Comparison of ENCODE assay signal across 16 cellular contexts in the genomic region with DNA sequence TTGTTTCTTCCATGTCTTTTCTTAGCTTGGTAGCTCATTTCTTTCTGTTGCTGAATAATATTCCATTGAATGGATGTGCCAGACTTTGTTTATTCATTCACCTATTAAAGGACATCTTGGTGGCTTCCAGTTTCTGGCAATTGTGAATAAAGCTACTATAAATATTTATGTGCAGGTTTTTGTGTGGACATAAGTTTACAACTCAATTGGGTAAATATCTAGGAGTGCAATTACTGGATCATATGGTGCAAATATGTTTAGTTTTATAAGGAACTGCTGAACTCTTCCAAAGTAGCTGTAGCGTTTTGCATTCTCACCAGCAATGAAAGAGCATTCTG. TPM values are rescaled to one million over a fixed set of nuclear protein-coding genes. Genes with fewer than 3 reads are reported as not detected.
A peak's percentile ranks its signal among the peaks of the same experiment; 100 is the strongest.
DNase-seq lines count a peak whose midpoint lies in the region; ATAC-seq and TF ChIP-seq lines count a peak whose summit lies in the region.
"Had no signal": no experiment of that assay in that cellular context is flagged by ENCODE, and none has a peak within 500 bp of the region (broad histone marks: within the 10 kb centered on the region; RNA-seq: fewer than 3 reads in every experiment).

No MANE protein-coding gene starts in this region.

- no peaks in the 10 kb centered on the region for H3K27me3 Mint-ChIP-seq in activated naive CD8-positive, alpha-beta T cell treated with anti-CD3 and anti-CD28 coated beads, Interleukin-2, amount 10 ng/mL, durations not matched to agents 7 days and 5 days
- no peaks in the 10 kb centered on the region for H3K27me3 Mint-ChIP-seq in activated naive CD8-positive, alpha-beta T cell treated with anti-CD3 and anti-CD28 coated beads for 36 hours
- no peaks in the 10 kb centered on the region for H3K27me3 Mint-ChIP-seq in central memory CD8-positive, alpha-beta T cell
- H3K27me3 Mint-ChIP-seq in naive thymus-derived CD4-positive, alpha-beta T cell: no peaks in the 10 kb centered on the region
- H3K27me3 Mint-ChIP-seq: B cell; CD4-positive, CD25-positive, alpha-beta regulatory T cell had no signal

- H3K27me3 ChIP-seq in PC-3 (ENCODE audit: low read length) (no peaks in the 10 kb centered on the region), HAP-1 (ENCODE audit: low read depth) (no peaks in the 10 kb centered on the region)
- H3K27me3 ChIP-seq in naive thymus-derived CD4-positive, alpha-beta T cell (ENCODE audit: control insufficient read depth in 2 of 2, insufficient read depth in 2 of 2, low read length in 2 of 2): no peaks in the 10 kb centered on the region
- H3K27me3 ChIP-seq: BLaER1 had no signal

- peaks cover 31% of the 10 kb centered on the region for H3K36me3 Mint-ChIP-seq in activated naive CD8-positive, alpha-beta T cell treated with anti-CD3 and anti-CD28 coated beads, Interleukin-2, amount 10 ng/mL, durations not matched to agents 7 days and 5 days
- H3K36me3 Mint-ChIP-seq in activated naive CD8-positive, alpha-beta T cell treated with anti-CD3 and anti-CD28 coated beads for 36 hours: peaks cover 36% of the 10 kb centered on the region
- H3K36me3 Mint-ChIP-seq in central memory CD8-positive, alpha-beta T cell (ENCODE audit: insufficient read depth): peaks cover 2% of the 10 kb centered on the region
- H3K36me3 Mint-ChIP-seq in naive thymus-derived CD4-positive, alpha-beta T cell: peaks cover 7 to 39% (median 20%) of the 10 kb centered on the region in 5 donors

- H3K4me2 ChIP-seq in PC-3 (ENCODE audit: low read length): no peak overlapping the region
- H3K4me2 ChIP-seq: BLaER1, GM23338 had no signal

- H3K9me3 ChIP-seq in KOPT-K1 (ENCODE audit: insufficient read depth, low read length, poor library complexity, severe bottlenecking): peaks cover 31% of the 10 kb centered on the region
- no peaks in the 10 kb centered on the region for H3K9me3 ChIP-seq in PC-3 (ENCODE audit: low read length)
- H3K9me3 ChIP-seq in HAP-1: peaks cover 4% of the 10 kb centered on the region; the same call in 1 of the 2 replicates
- H3K9me3 ChIP-seq in naive thymus-derived CD4-positive, alpha-beta T cell (ENCODE audit: control insufficient read depth in 2 of 3, low read length in 3 of 3): no peaks in the 10 kb centered on the region

- no peak for DNase-seq in activated naive CD8-positive, alpha-beta T cell treated with anti-CD3 and anti-CD28 coated beads, Interleukin-2, amount 10 ng/mL, durations not matched to agents 7 days and 5 days
- no peak for DNase-seq in activated naive CD8-positive, alpha-beta T cell treated with anti-CD3 and anti-CD28 coated beads for 36 hours
- DNase-seq in PC-3: no peak
- DNase-seq in central memory CD8-positive, alpha-beta T cell (ENCODE audit: low spot score in 2 of 2): no peak
- no peak for DNase-seq in HAP-1 (ENCODE audit: low spot score in 2 of 2)
- no peak for DNase-seq in activated T-cell treated with anti-CD3 and anti-CD28 coated beads, Interleukin-2, amount 50 U/mL, for 1 hour
- DNase-seq in naive thymus-derived CD4-positive, alpha-beta T cell: no peak
- DNase-seq: Caco-2; CD4-positive, CD25-positive, alpha-beta regulatory T cell; DMS153; H9; HFFc6 had no signal

- POLR2A ChIA-PET in activated naive CD8-positive, alpha-beta T cell treated with anti-CD3 and anti-CD28 coated beads, Interleukin-2, amount 10 ng/mL, durations not matched to agents 7 days and 5 days (lab: Charles Lee): interaction anchor here (0.7 to 3.0 kb wide), 8 partner anchors 10 to 50 kb away, joined by 3 to 13 read pairs (median 4); partner anchors contain the start of gene FKBP1A
- POLR2A ChIA-PET in PC-3 (lab: Charles Lee; ENCODE audit: unreplicated experiment): interaction anchor here (0.6 kb wide), 1 partner anchor 69 kb away, joined by 5 read pairs; no protein-coding TSS in a partner anchor
- POLR2A ChIA-PET in naive thymus-derived CD4-positive, alpha-beta T cell (lab: Charles Lee): no interaction called here

- peaks cover 4% of the 10 kb centered on the region; the same call in 1 of the 2 replicates for H3K79me2 ChIP-seq in PC-3 (ENCODE audit: low read length)

- in situ Hi-C loops in HAP-1 (cut with MboI; ENCODE audit: low sequenced_read_pairs): no loop called here

- H2AFZ ChIP-seq in PC-3 (ENCODE audit: low read length): no peak overlapping the region
- H2AFZ ChIP-seq: GM23338 had no signal

- BruUV-seq in PC-3 (replicated peaks; lab: Mats Ljungman, UMichigan): no TSS peak

- peaks cover 5% of the 10 kb centered on the region for H3F3A ChIP-seq in PC-3 (ENCODE audit: low read length, unreplicated experiment)

- TF ChIP-seq CTCF in PC-3 (conservative IDR thresholded peaks at IDR 0.05; ENCODE audit: low read depth, low read length): no peak

- peak overlapping the region; percentile 18 for H3K4me3 Mint-ChIP-seq in activated naive CD8-positive, alpha-beta T cell treated with anti-CD3 and anti-CD28 coated beads, Interleukin-2, amount 10 ng/mL, durations not matched to agents 7 days and 5 days
- no peak overlapping the region for H3K4me3 Mint-ChIP-seq in activated naive CD8-positive, alpha-beta T cell treated with anti-CD3 and anti-CD28 coated beads for 36 hours
- no peak overlapping the region for H3K4me3 Mint-ChIP-seq in central memory CD8-positive, alpha-beta T cell
- peak overlapping the region in 2 of 10 donors; percentile 51 to 58 for H3K4me3 Mint-ChIP-seq in naive thymus-derived CD4-positive, alpha-beta T cell
- H3K4me3 Mint-ChIP-seq: B cell, GM23338, H9, HFFc6 had no signal

- peaks cover 21% of the 10 kb centered on the region; the same call in 1 of the 2 replicates for H3K4me1 ChIP-seq in PC-3 (ENCODE audit: insufficient read depth, low read length)
- no peaks in the 10 kb centered on the region for H3K4me1 ChIP-seq in HAP-1
- H3K4me1 ChIP-seq in naive thymus-derived CD4-positive, alpha-beta T cell (ENCODE audit: control insufficient read depth in 2 of 2, insufficient read depth in 2 of 2, low read length in 2 of 2): peaks cover 0 to 3% of the 10 kb centered on the region in 2 donors
- H3K4me1 ChIP-seq: Caco-2 had no signal

- H3K36me3 ChIP-seq in KOPT-K1 (ENCODE audit: insufficient read depth, low read length): peaks cover 10% of the 10 kb centered on the region; the same call in 1 of the 2 replicates
- 0 out of 2 replicates have a peak, but pooled peaks cover 5% of the 10 kb centered on the region for H3K36me3 ChIP-seq in PC-3 (ENCODE audit: low read depth, low read length)
- H3K36me3 ChIP-seq in HAP-1 (replicated peaks): no peaks in the 10 kb centered on the region
- no peaks in the 10 kb centered on the region for H3K36me3 ChIP-seq in naive thymus-derived CD4-positive, alpha-beta T cell (ENCODE audit: control insufficient read depth in 2 of 3, insufficient read depth in 3 of 3, low read length in 3 of 3)

- no peaks in the 10 kb centered on the region for H4K20me1 ChIP-seq in PC-3 (ENCODE audit: low read length)

- peak overlapping the region; percentile 72 for H3K27ac Mint-ChIP-seq in activated naive CD8-positive, alpha-beta T cell treated with anti-CD3 and anti-CD28 coated beads, Interleukin-2, amount 10 ng/mL, durations not matched to agents 7 days and 5 days
- no peak overlapping the region for H3K27ac Mint-ChIP-seq in activated naive CD8-positive, alpha-beta T cell treated with anti-CD3 and anti-CD28 coated beads for 36 hours
- peak overlapping the region; percentile 4 for H3K27ac Mint-ChIP-seq in central memory CD8-positive, alpha-beta T cell (ENCODE audit: low read depth)
- no peak overlapping the region for H3K27ac Mint-ChIP-seq in naive thymus-derived CD4-positive, alpha-beta T cell
- H3K27ac Mint-ChIP-seq: B cell; CD4-positive, CD25-positive, alpha-beta regulatory T cell; GM23338 had no signal

- no peak for ATAC-seq in activated naive CD8-positive, alpha-beta T cell treated with anti-CD3 and anti-CD28 coated beads, Interleukin-2, amount 10 ng/mL, durations not matched to agents 7 days and 5 days (ENCODE audit: low read depth)
- peak; percentile 18; the same call in 1 of the 2 replicates for ATAC-seq in PC-3
- ATAC-seq in central memory CD8-positive, alpha-beta T cell (replicated peaks; ENCODE audit: extremely low read depth, poor library complexity, severe bottlenecking): no peak
- no peak for ATAC-seq in naive thymus-derived CD4-positive, alpha-beta T cell
- ATAC-seq: GM23338 had no signal

- intact Hi-C loops in PC-3 (cut with micrococcal nuclease): no loop called here
- intact Hi-C loops in naive thymus-derived CD4-positive, alpha-beta T cell (cut with micrococcal nuclease): no loop called here

- H3K4me1 Mint-ChIP-seq in activated naive CD8-positive, alpha-beta T cell treated with anti-CD3 and anti-CD28 coated beads, Interleukin-2, amount 10 ng/mL, durations not matched to agents 7 days and 5 days: peaks cover 35% of the 10 kb centered on the region
- peaks cover 33% of the 10 kb centered on the region for H3K4me1 Mint-ChIP-seq in activated naive CD8-positive, alpha-beta T cell treated with anti-CD3 and anti-CD28 coated beads for 36 hours
- H3K4me1 Mint-ChIP-seq in central memory CD8-positive, alpha-beta T cell: peaks cover 21% of the 10 kb centered on the region
- H3K4me1 Mint-ChIP-seq in naive thymus-derived CD4-positive, alpha-beta T cell: peaks cover 9 to 65% (median 44%) of the 10 kb centered on the region in 7 donors
- H3K4me1 Mint-ChIP-seq: GM23338, H9 had no signal

- no peak overlapping the region for H3K4me3 ChIP-seq in PC-3 (ENCODE audit: low read length)
- H3K4me3 ChIP-seq in HAP-1: no peak overlapping the region
- no peak overlapping the region for H3K4me3 ChIP-seq in naive thymus-derived CD4-positive, alpha-beta T cell (ENCODE audit: low read length)
- H3K4me3 ChIP-seq: BLaER1, GM23338 had no signal

- H3K9me3 Mint-ChIP-seq in activated naive CD8-positive, alpha-beta T cell treated with anti-CD3 and anti-CD28 coated beads, Interleukin-2, amount 10 ng/mL, durations not matched to agents 7 days and 5 days: peaks cover 8% of the 10 kb centered on the region
- H3K9me3 Mint-ChIP-seq in activated naive CD8-positive, alpha-beta T cell treated with anti-CD3 and anti-CD28 coated beads for 36 hours: peaks cover 23% of the 10 kb centered on the region
- no peaks in the 10 kb centered on the region for H3K9me3 Mint-ChIP-seq in central memory CD8-positive, alpha-beta T cell
- peaks cover 0 to 23% (median 4%) of the 10 kb centered on the region in 11 donors for H3K9me3 Mint-ChIP-seq in naive thymus-derived CD4-positive, alpha-beta T cell

- peak overlapping the region; percentile 19 for H3K27ac ChIP-seq in KOPT-K1 (ENCODE audit: low read depth, low read length, poor library complexity, severe bottlenecking)
- H3K27ac ChIP-seq in PC-3 (ENCODE audit: low read length): no peak overlapping the region
- no peak overlapping the region for H3K27ac ChIP-seq in naive thymus-derived CD4-positive, alpha-beta T cell (ENCODE audit: low read depth, low read length)
- H3K27ac ChIP-seq: BLaER1 had no signal

- no peaks in the 10 kb centered on the region for H3K9me2 ChIP-seq in PC-3 (replicated peaks; ENCODE audit: low read length)

- no peak overlapping the region for H3K9ac ChIP-seq in PC-3 (ENCODE audit: low read length)
- H3K9ac ChIP-seq: BLaER1 had no signal

- CTCF ChIA-PET in PC-3 (lab: Charles Lee): interaction anchor here (0.7 kb wide), 1 partner anchor 158 kb away, joined by 3 read pairs; no protein-coding TSS in a partner anchor
- CTCF ChIA-PET in naive thymus-derived CD4-positive, alpha-beta T cell (lab: Charles Lee): interaction anchor here (0.6 kb wide), 1 partner anchor 10 kb away, joined by 3 read pairs; no protein-coding TSS in a partner anchor

RNA-seq across cellular contexts. Expression of gene SDCBP2, which starts 16.8 kb away (rescaled TPM):
- 1 to 10 TPM; 3.7 to 5.1 TPM for total RNA-seq in activated naive CD8-positive, alpha-beta T cell treated with anti-CD3 and anti-CD28 coated beads, Interleukin-2, amount 10 ng/mL, durations not matched to agents 7 days and 5 days
- 1 to 10 TPM; 3.3 to 3.9 TPM for total RNA-seq in activated naive CD8-positive, alpha-beta T cell treated with anti-CD3 and anti-CD28 coated beads for 36 hours
- 14.4 and 25.5 TPM in 2 replicates for total RNA-seq in PC-3 (2014; rRNA removed)
- total RNA-seq in naive thymus-derived CD4-positive, alpha-beta T cell: 1 to 10 TPM; 1.0 to 3.6 (median 1.4) TPM
- 1 to 10 TPM; 1.3 to 1.9 TPM for polyA plus RNA-seq in naive thymus-derived CD4-positive, alpha-beta T cell

RNA-seq across cellular contexts. Expression of gene FKBP1A, which starts 47.1 kb away (rescaled TPM):
- total RNA-seq in activated naive CD8-positive, alpha-beta T cell treated with anti-CD3 and anti-CD28 coated beads, Interleukin-2, amount 10 ng/mL, durations not matched to agents 7 days and 5 days: 100 to 1,000 TPM; 231 to 234 TPM
- 100 to 1,000 TPM; 315 to 324 TPM for total RNA-seq in activated naive CD8-positive, alpha-beta T cell treated with anti-CD3 and anti-CD28 coated beads for 36 hours
- total RNA-seq in PC-3 (2014; rRNA removed): 178 and 198 TPM in 2 replicates
- total RNA-seq in naive thymus-derived CD4-positive, alpha-beta T cell: 100 to 1,000 TPM in 2 of 5 experiments, 10 to 100 TPM in 3; 74.5 to 253 (median 93.1) TPM
- 10 to 100 TPM; 46.5 to 46.7 TPM for polyA plus RNA-seq in naive thymus-derived CD4-positive, alpha-beta T cell

Comparison
In these comparisons a context has a peak if more than half of its experiments do, and no peak if none do; other contexts are left out.
1. H3K27ac Mint-ChIP-seq: peak in activated naive CD8-positive, alpha-beta T cell treated with anti-CD3 and anti-CD28 coated beads, Interleukin-2, amount 10 ng/mL, durations not matched to agents 7 days and 5 days (single experiment) and central memory CD8-positive, alpha-beta T cell (single experiment); none in activated naive CD8-positive, alpha-beta T cell treated with anti-CD3 and anti-CD28 coated beads for 36 hours (single experiment) and naive thymus-derived CD4-positive, alpha-beta T cell (0 of 9).